ENCODE assay signal across 1 cellular context in genomic region chr14:103561381-103562134, GRCh38.
TF ChIP-seq lines count a peak whose summit lies in the region.

No MANE protein-coding gene starts in this region.

TF ChIP-seq in IMR-90, 13 proteins besides CTCF, POLR2A, EP300 and RAD21:
- no peak for TF ChIP-seq MXI1 (IDR thresholded peaks at IDR 0.05; ENCODE audit: borderline replicate concordance, low read depth, low read length)
- TF ChIP-seq CHD1 (IDR thresholded peaks at IDR 0.05; ENCODE audit: low read depth, low read length), result no peak
- TF ChIP-seq USF2 (IDR thresholded peaks at IDR 0.05; ENCODE audit: low read depth, low read length), result no peak
- TF ChIP-seq BHLHE40 (IDR thresholded peaks at IDR 0.05; ENCODE audit: low read depth, low read length), result peak; percentile 46; the same call in 1 of the 2 replicates
